15 cellular contexts compared by ENCODE assay signal in the genomic region with DNA sequence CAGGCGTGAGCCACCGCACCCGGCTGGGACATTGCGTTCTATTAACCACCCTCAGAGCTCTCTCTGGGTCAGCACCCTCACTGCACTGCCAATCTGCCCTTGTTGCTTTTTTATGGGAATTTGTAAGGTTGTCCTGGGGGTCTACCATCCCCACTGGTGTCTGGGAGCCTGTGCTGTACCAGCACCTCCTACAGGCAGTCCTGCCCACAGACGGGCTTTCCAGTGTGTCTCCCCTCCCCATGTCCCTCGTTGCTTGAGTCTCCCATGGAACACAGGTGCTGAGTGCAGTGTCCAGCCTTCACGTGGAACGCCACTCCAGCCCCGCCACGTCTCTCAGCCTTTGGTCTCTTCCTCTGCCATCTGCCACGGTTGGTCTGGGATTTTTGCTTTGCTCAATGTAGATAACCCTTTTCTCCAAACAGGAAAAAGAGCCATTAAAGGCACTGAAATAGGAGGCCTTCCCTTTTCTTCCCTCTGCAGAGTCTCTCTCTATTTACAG.
"Had no signal": no experiment of that assay in that cellular context is flagged by ENCODE, and none has a peak within 500 bp of the region (broad histone marks: within the 10 kb centered on the region; RNA-seq: fewer than 3 reads in every experiment).

No MANE protein-coding gene starts in this region.

- DNase-seq: activated CD4-positive, alpha-beta T cell treated with anti-CD3 and anti-CD28 coated beads, Interleukin-2, amount 10 ng/mL, durations not matched to agents 24 days and 14 days; activated CD8-positive, alpha-beta T cell treated with anti-CD3 and anti-CD28 coated beads, Interleukin-2, amount 10 ng/mL, durations not matched to agents 7 days and 5 days; activated naive CD4-positive, alpha-beta T cell treated with Interleukin-2 at 50 U/mL for 16 hours; activated naive CD8-positive, alpha-beta T cell treated with anti-CD3 and anti-CD28 coated beads, Interleukin-2, amount 10 ng/mL, durations not matched to agents 7 days and 5 days; activated T-cell treated with anti-CD3 and anti-CD28 coated beads, Interleukin-2, amount 50 U/mL, for 24 hours; foreskin melanocyte; heart left ventricle; immature natural killer cell; kidney glomerular epithelial cell; left ventricle myocardium inferior; mesenchymal stem cell; naive B cell; stimulated activated CD8-positive, alpha-beta memory T cell treated with anti-CD3 and anti-CD28 coated beads, Interleukin-4, amount 100 ng/mL, for 48 hours; stimulated activated naive CD4-positive, alpha-beta T cell had no signal

- H3K27ac ChIP-seq: heart left ventricle, left ventricle myocardium inferior had no signal

- ATAC-seq: activated CD8-positive, alpha-beta T cell treated with anti-CD3 and anti-CD28 coated beads, Interleukin-2, amount 10 ng/mL, durations not matched to agents 7 days and 5 days had no signal

- H3K36me3 ChIP-seq: heart left ventricle, left ventricle myocardium inferior had no signal

- H3K4me3 ChIP-seq: heart left ventricle, left ventricle myocardium inferior, mucosa of descending colon had no signal

- H3K9me3 ChIP-seq: heart left ventricle, left ventricle myocardium inferior, mucosa of descending colon had no signal

- H3K4me1 ChIP-seq: heart left ventricle had no signal
